23 cellular contexts compared by ENCODE assay signal in genomic region chr14:97395068-97395467, GRCh38.
"Had no signal": no experiment of that assay in that cellular context is flagged by ENCODE, and none has a peak within 500 bp of the region (broad histone marks: within the 10 kb centered on the region; RNA-seq: fewer than 3 reads in every experiment).

No MANE protein-coding gene starts in this region.

- H3K4me1 Mint-ChIP-seq: activated naive CD8-positive, alpha-beta T cell treated with anti-CD3 and anti-CD28 coated beads for 36 hours; memory B cell; nephron progenitor cell; stimulated activated memory B cell treated with anti-CD40 and anti-IgM and Interleukin-4, amounts not matched to agents 10 μg/mL and 1 μg/mL and 100 μg/mL, for 72 hours had no signal

- H3K4me3 Mint-ChIP-seq: activated naive CD8-positive, alpha-beta T cell treated with anti-CD3 and anti-CD28 coated beads for 36 hours; memory B cell; nephron progenitor cell; stimulated activated memory B cell treated with anti-CD40 and anti-IgM and Interleukin-4, amounts not matched to agents 10 μg/mL and 1 μg/mL and 100 μg/mL, for 72 hours; WTC11 had no signal

- H3K9me3 Mint-ChIP-seq: stimulated activated memory B cell treated with anti-CD40 and anti-IgM and Interleukin-4, amounts not matched to agents 10 μg/mL and 1 μg/mL and 100 μg/mL, for 72 hours had no signal

- H3K27ac Mint-ChIP-seq: activated naive CD8-positive, alpha-beta T cell treated with anti-CD3 and anti-CD28 coated beads for 36 hours; memory B cell; nephron progenitor cell; stimulated activated memory B cell treated with anti-CD40 and anti-IgM and Interleukin-4, amounts not matched to agents 10 μg/mL and 1 μg/mL and 100 μg/mL, for 72 hours; WTC11 had no signal

- ATAC-seq: heart left ventricle; left cardiac atrium; sciatic nerve; stimulated activated memory B cell treated with anti-CD40 and anti-IgM and Interleukin-4, amounts not matched to agents 10 μg/mL and 1 μg/mL and 100 μg/mL, for 72 hours; WTC11 had no signal

- H3K36me3 Mint-ChIP-seq: activated naive CD8-positive, alpha-beta T cell treated with anti-CD3 and anti-CD28 coated beads for 36 hours; memory B cell; stimulated activated memory B cell treated with anti-CD40 and anti-IgM and Interleukin-4, amounts not matched to agents 10 μg/mL and 1 μg/mL and 100 μg/mL, for 72 hours; WTC11 had no signal

- H3K27ac ChIP-seq: dorsolateral prefrontal cortex, esophagus squamous epithelium, heart left ventricle, stomach, suprapubic skin, tibial nerve had no signal

- DNase-seq: activated CD4-positive, alpha-beta T cell treated with anti-CD3 and anti-CD28 coated beads, Interleukin-2, amount 50 U/mL, for 4 hours; activated CD8-positive, alpha-beta memory T cell treated with anti-CD3 and anti-CD28 coated beads, Interleukin-2, amount 50 U/mL, for 48 hours; activated naive CD4-positive, alpha-beta T cell treated with Interleukin-2 at 50 U/mL for 16 hours; activated naive CD8-positive, alpha-beta T cell treated with anti-CD3 and anti-CD28 coated beads for 36 hours; activated T-cell treated with anti-CD3 and anti-CD28 coated beads, Interleukin-2, amount 50 U/mL, for 48 hours; central memory CD4-positive, alpha-beta T cell; dorsolateral prefrontal cortex; esophagus squamous epithelium; heart left ventricle; islet precursor cell; left cardiac atrium; nephron progenitor cell; occipital lobe; small intestine; stimulated activated CD4-positive, alpha-beta T cell treated with anti-CD3 and anti-CD28 coated beads, Interleukin-2, amount 100 ng/mL, for 24 hours; stomach; T1000 had no signal

- H3K4me1 ChIP-seq: esophagus squamous epithelium, heart left ventricle, stomach, suprapubic skin had no signal

- H3K9me3 ChIP-seq: esophagus squamous epithelium, heart left ventricle, suprapubic skin had no signal

- H3K27me3 Mint-ChIP-seq: activated naive CD8-positive, alpha-beta T cell treated with anti-CD3 and anti-CD28 coated beads for 36 hours; memory B cell; stimulated activated memory B cell treated with anti-CD40 and anti-IgM and Interleukin-4, amounts not matched to agents 10 μg/mL and 1 μg/mL and 100 μg/mL, for 72 hours had no signal

- H3K4me3 ChIP-seq: dorsolateral prefrontal cortex, esophagus squamous epithelium, heart left ventricle, stomach, suprapubic skin, tibial nerve had no signal

- H3K27me3 ChIP-seq: tibial nerve had no signal

- H3K36me3 ChIP-seq: esophagus squamous epithelium, heart left ventricle, stomach, suprapubic skin, tibial nerve had no signal
